In genomic region chr2:166373951-166374350, GRCh38 we compare ENCODE assay signal across 1 cellular context.
TF ChIP-seq lines count a peak whose summit lies in the region.

No MANE protein-coding gene starts in this region.

TF ChIP-seq in K562, 482 proteins besides CTCF, POLR2A, EP300 and RAD21 (continued from another document):
- no peak for TF ChIP-seq ZHX1 (conservative IDR thresholded peaks at IDR 0.05; ENCODE audit: low read length)
- no peak for TF ChIP-seq ZNF224 (CRISPR knock-in tag; IDR thresholded peaks at IDR 0.05)
- TF ChIP-seq, protein P1, sequence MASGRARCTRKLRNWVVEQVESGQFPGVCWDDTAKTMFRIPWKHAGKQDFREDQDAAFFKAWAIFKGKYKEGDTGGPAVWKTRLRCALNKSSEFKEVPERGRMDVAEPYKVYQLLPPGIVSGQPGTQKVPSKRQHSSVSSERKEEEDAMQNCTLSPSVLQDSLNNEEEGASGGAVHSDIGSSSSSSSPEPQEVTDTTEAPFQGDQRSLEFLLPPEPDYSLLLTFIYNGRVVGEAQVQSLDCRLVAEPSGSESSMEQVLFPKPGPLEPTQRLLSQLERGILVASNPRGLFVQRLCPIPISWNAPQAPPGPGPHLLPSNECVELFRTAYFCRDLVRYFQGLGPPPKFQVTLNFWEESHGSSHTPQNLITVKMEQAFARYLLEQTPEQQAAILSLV (tag; IDR thresholded peaks at IDR 0.05) = no peak
- TF ChIP-seq ZNF444 (CRISPR knock-in tag; IDR thresholded peaks at IDR 0.05) = no peak
- no peak for TF ChIP-seq STAT5B (CRISPR knock-in tag; IDR thresholded peaks at IDR 0.05)
- TF ChIP-seq, protein P2, sequence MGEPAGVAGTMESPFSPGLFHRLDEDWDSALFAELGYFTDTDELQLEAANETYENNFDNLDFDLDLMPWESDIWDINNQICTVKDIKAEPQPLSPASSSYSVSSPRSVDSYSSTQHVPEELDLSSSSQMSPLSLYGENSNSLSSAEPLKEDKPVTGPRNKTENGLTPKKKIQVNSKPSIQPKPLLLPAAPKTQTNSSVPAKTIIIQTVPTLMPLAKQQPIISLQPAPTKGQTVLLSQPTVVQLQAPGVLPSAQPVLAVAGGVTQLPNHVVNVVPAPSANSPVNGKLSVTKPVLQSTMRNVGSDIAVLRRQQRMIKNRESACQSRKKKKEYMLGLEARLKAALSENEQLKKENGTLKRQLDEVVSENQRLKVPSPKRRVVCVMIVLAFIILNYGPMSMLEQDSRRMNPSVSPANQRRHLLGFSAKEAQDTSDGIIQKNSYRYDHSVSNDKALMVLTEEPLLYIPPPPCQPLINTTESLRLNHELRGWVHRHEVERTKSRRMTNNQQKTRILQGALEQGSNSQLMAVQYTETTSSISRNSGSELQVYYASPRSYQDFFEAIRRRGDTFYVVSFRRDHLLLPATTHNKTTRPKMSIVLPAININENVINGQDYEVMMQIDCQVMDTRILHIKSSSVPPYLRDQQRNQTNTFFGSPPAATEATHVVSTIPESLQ (CRISPR knock-in tag; IDR thresholded peaks at IDR 0.05) = no peak
- TF ChIP-seq KAT7 (CRISPR knock-in tag; IDR thresholded peaks at IDR 0.05; ENCODE audit: borderline replicate concordance) = no peak
- TF ChIP-seq MYC (IDR thresholded peaks at IDR 0.05; ENCODE audit: low read depth, low read length) = no peak
- TF ChIP-seq MYC (CRISPR knock-in tag; IDR thresholded peaks at IDR 0.05; ENCODE audit: borderline replicate concordance, low read depth) = no peak
- TF ChIP-seq, protein P3, sequence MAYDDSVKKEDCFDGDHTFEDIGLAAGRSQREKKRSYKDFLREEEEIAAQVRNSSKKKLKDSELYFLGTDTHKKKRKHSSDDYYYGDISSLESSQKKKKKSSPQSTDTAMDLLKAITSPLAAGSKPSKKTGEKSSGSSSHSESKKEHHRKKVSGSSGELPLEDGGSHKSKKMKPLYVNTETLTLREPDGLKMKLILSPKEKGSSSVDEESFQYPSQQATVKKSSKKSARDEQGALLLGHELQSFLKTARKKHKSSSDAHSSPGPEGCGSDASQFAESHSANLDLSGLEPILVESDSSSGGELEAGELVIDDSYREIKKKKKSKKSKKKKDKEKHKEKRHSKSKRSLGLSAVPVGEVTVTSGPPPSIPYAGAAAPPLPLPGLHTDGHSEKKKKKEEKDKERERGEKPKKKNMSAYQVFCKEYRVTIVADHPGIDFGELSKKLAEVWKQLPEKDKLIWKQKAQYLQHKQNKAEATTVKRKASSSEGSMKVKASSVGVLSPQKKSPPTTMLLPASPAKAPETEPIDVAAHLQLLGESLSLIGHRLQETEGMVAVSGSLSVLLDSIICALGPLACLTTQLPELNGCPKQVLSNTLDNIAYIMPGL (CRISPR knock-in tag; IDR thresholded peaks at IDR 0.05) = no peak
- no peak for TF ChIP-seq DDX20 (tag; IDR thresholded peaks at IDR 0.05; ENCODE audit: low read depth)
- no peak for TF ChIP-seq ZNF707 (CRISPR knock-in tag; conservative IDR thresholded peaks at IDR 0.05)
- TF ChIP-seq MECOM (CRISPR knock-in tag; IDR thresholded peaks at IDR 0.05) = peak; percentile 80
- TF ChIP-seq, protein P4, sequence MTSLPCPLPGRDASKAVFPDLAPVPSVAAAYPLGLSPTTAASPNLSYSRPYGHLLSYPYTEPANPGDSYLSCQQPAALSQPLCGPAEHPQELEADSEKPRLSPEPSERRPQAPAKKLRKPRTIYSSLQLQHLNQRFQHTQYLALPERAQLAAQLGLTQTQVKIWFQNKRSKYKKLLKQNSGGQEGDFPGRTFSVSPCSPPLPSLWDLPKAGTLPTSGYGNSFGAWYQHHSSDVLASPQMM (CRISPR knock-in tag; IDR thresholded peaks at IDR 0.05) = no peak
- TF ChIP-seq, protein P5, sequence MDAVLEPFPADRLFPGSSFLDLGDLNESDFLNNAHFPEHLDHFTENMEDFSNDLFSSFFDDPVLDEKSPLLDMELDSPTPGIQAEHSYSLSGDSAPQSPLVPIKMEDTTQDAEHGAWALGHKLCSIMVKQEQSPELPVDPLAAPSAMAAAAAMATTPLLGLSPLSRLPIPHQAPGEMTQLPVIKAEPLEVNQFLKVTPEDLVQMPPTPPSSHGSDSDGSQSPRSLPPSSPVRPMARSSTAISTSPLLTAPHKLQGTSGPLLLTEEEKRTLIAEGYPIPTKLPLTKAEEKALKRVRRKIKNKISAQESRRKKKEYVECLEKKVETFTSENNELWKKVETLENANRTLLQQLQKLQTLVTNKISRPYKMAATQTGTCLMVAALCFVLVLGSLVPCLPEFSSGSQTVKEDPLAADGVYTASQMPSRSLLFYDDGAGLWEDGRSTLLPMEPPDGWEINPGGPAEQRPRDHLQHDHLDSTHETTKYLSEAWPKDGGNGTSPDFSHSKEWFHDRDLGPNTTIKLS (IDR thresholded peaks at IDR 0.05; ENCODE audit: borderline replicate concordance, low read depth) = no peak
- TF ChIP-seq, protein P6, sequence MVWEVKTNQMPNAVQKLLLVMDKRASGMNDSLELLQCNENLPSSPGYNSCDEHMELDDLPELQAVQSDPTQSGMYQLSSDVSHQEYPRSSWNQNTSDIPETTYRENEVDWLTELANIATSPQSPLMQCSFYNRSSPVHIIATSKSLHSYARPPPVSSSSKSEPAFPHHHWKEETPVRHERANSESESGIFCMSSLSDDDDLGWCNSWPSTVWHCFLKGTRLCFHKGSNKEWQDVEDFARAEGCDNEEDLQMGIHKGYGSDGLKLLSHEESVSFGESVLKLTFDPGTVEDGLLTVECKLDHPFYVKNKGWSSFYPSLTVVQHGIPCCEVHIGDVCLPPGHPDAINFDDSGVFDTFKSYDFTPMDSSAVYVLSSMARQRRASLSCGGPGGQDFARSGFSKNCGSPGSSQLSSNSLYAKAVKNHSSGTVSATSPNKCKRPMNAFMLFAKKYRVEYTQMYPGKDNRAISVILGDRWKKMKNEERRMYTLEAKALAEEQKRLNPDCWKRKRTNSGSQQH (CRISPR knock-in tag; IDR thresholded peaks at IDR 0.05) = no peak
- peak; percentile 99 for TF ChIP-seq NFIC (IDR thresholded peaks at IDR 0.05)
- no peak for TF ChIP-seq ZC3H4 (CRISPR knock-in tag; IDR thresholded peaks at IDR 0.05; ENCODE audit: borderline replicate concordance)
- TF ChIP-seq TGIF2 (CRISPR knock-in tag; IDR thresholded peaks at IDR 0.05) = no peak
- no peak for TF ChIP-seq SLC30A9 (CRISPR knock-in tag; IDR thresholded peaks at IDR 0.05)
- TF ChIP-seq ZNF717 (CRISPR knock-in tag; IDR thresholded peaks at IDR 0.05) = no peak
- no peak for TF ChIP-seq TCF7 (IDR thresholded peaks at IDR 0.05; ENCODE audit: borderline replicate concordance)
- no peak for TF ChIP-seq ATF4 (CRISPR knock-in tag; IDR thresholded peaks at IDR 0.05)
- TF ChIP-seq FOXA1 (IDR thresholded peaks at IDR 0.05; ENCODE audit: borderline replicate concordance) = no peak
- TF ChIP-seq, protein P7, sequence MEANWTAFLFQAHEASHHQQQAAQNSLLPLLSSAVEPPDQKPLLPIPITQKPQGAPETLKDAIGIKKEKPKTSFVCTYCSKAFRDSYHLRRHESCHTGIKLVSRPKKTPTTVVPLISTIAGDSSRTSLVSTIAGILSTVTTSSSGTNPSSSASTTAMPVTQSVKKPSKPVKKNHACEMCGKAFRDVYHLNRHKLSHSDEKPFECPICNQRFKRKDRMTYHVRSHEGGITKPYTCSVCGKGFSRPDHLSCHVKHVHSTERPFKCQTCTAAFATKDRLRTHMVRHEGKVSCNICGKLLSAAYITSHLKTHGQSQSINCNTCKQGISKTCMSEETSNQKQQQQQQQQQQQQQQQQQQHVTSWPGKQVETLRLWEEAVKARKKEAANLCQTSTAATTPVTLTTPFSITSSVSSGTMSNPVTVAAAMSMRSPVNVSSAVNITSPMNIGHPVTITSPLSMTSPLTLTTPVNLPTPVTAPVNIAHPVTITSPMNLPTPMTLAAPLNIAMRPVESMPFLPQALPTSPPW (CRISPR knock-in tag; IDR thresholded peaks at IDR 0.05) = no peak
- no peak for TF ChIP-seq TAF1 (IDR thresholded peaks at IDR 0.05; ENCODE audit: control insufficient read depth, extremely low read depth, insufficient read depth, low read length, severe bottlenecking)
- no peak for TF ChIP-seq CHD2 (IDR thresholded peaks at IDR 0.05; ENCODE audit: low read depth, low read length)
- peak; percentile 40; the same call in 1 of the 2 replicates for TF ChIP-seq JUN (IDR thresholded peaks at IDR 0.05; ENCODE audit: borderline replicate concordance, low read depth, low read length)
- no peak for TF ChIP-seq JUN (CRISPR knock-in tag; IDR thresholded peaks at IDR 0.05; ENCODE audit: borderline replicate concordance)
- no peak for TF ChIP-seq POU5F1 (IDR thresholded peaks at IDR 0.05; ENCODE audit: borderline replicate concordance, low read depth, low read length, partially characterized antibody)
- TF ChIP-seq HDAC3 (IDR thresholded peaks at IDR 0.05; ENCODE audit: borderline replicate concordance, partially characterized antibody) = no peak
- peak; percentile 80 for TF ChIP-seq ZEB2 (IDR thresholded peaks at IDR 0.05)
- TF ChIP-seq SOX6 (IDR thresholded peaks at IDR 0.05) = no peak
- TF ChIP-seq MCM7 (IDR thresholded peaks at IDR 0.05) = no peak
- no peak for TF ChIP-seq ELK1 (CRISPR knock-in tag; IDR thresholded peaks at IDR 0.05)
- TF ChIP-seq GTF2E2 (tag; IDR thresholded peaks at IDR 0.05) = no peak
- TF ChIP-seq BRD9 (IDR thresholded peaks at IDR 0.05; ENCODE audit: low read depth, partially characterized antibody) = no peak
- TF ChIP-seq RBM15 (IDR thresholded peaks at IDR 0.05; ENCODE audit: insufficient read depth, low read length) = no peak
